Comparison of ENCODE assay signal across 8 cellular contexts in genomic region chr16:22008215-22009142, GRCh38. TPM values are rescaled to one million over a fixed set of nuclear protein-coding genes. Genes with fewer than 3 reads are reported as not detected.
DNase-seq lines count a peak whose midpoint lies in the region; ATAC-seq and TF ChIP-seq lines count a peak whose summit lies in the region.

No MANE protein-coding gene starts in this region.

- H3K27ac ChIP-seq in naive thymus-derived CD4-positive, alpha-beta T cell (ENCODE audit: low read depth, low read length), result peak overlapping the region; percentile 73
- no peak overlapping the region for H3K27ac ChIP-seq in urinary bladder (ENCODE audit: low read depth)

- peaks cover 0 to 8% (median 0%) of the 10 kb centered on the region in 3 experiments for H3K36me3 ChIP-seq in naive thymus-derived CD4-positive, alpha-beta T cell (ENCODE audit: control insufficient read depth in 2 of 3, insufficient read depth in 3 of 3, low read length in 3 of 3)
- H3K36me3 ChIP-seq in urinary bladder (ENCODE audit: insufficient read depth), result no peaks in the 10 kb centered on the region

- H3K27ac Mint-ChIP-seq in naive thymus-derived CD4-positive, alpha-beta T cell, result peak overlapping the region; percentile 35 to 91 (median 75)

- H3K4me3 ChIP-seq in GM12865 (ENCODE audit: low read depth, low read length), result peak overlapping the region; percentile 82
- H3K4me3 ChIP-seq in naive thymus-derived CD4-positive, alpha-beta T cell (ENCODE audit: low read length), result peak overlapping the region; percentile 60
- H3K4me3 ChIP-seq in urinary bladder (ENCODE audit: low read depth, low read length), result peak overlapping the region; percentile 100

- H3K27me3 ChIP-seq in naive thymus-derived CD4-positive, alpha-beta T cell (ENCODE audit: control insufficient read depth in 2 of 2, insufficient read depth in 2 of 2, low read length in 2 of 2), result no peaks in the 10 kb centered on the region

- peak overlapping the region; percentile 83 to 91 (median 88) for H3K4me3 Mint-ChIP-seq in naive thymus-derived CD4-positive, alpha-beta T cell

- H3K9me3 ChIP-seq in naive thymus-derived CD4-positive, alpha-beta T cell (ENCODE audit: control insufficient read depth in 2 of 3, low read length in 3 of 3), result no peaks in the 10 kb centered on the region

- peaks cover 0 to 8% (median 0%) of the 10 kb centered on the region in 5 donors for H3K27me3 Mint-ChIP-seq in naive thymus-derived CD4-positive, alpha-beta T cell

- H3K4me1 Mint-ChIP-seq in naive thymus-derived CD4-positive, alpha-beta T cell, result peaks cover 19 to 66% (median 59%) of the 10 kb centered on the region in 7 donors

- intact Hi-C loops in naive thymus-derived CD4-positive, alpha-beta T cell (cut with micrococcal nuclease), result no loop called here

- 1% methylated on average over 68 of the region's 70 CpGs for WGBS in urinary bladder

- POLR2A ChIA-PET in naive thymus-derived CD4-positive, alpha-beta T cell (lab: Charles Lee), result interaction anchor here (0.7 to 3.4 kb wide), 11 partner anchors 11 to 290 kb away, joined by 3 to 40 read pairs (median 4); partner anchors contain the start of gene POLR3E

- TF ChIP-seq CTCF in GM12865 (IDR thresholded peaks at IDR 0.05; ENCODE audit: insufficient read depth, low read depth, low read length, missing control alignments), result no peak

- ATAC-seq in HG02981 (IDR thresholded peaks at IDR 0.05; ENCODE audit: unreplicated experiment), result peak; percentile 20
- ATAC-seq in esophagus mucosa, result peak; percentile 21
- peak; percentile 33 for ATAC-seq in naive thymus-derived CD4-positive, alpha-beta T cell
- no peak for ATAC-seq in GM18873 (IDR thresholded peaks at IDR 0.05; ENCODE audit: low FRiP score, unreplicated experiment)

- H3K4me1 ChIP-seq in naive thymus-derived CD4-positive, alpha-beta T cell (ENCODE audit: control insufficient read depth in 2 of 2, insufficient read depth in 2 of 2, low read length in 2 of 2), result peaks cover 8 to 20% of the 10 kb centered on the region in 2 donors
- H3K4me1 ChIP-seq in urinary bladder (ENCODE audit: insufficient read depth), result no peaks in the 10 kb centered on the region

- CTCF ChIA-PET in naive thymus-derived CD4-positive, alpha-beta T cell (lab: Charles Lee), result interaction anchor here (0.5 to 5.8 kb wide), 5 partner anchors 8 to 1489 kb away, joined by 3 to 25 read pairs (median 5); no protein-coding TSS in a partner anchor

- DNase-seq in GM12865 (ENCODE audit: low read depth), result no peak
- peak; percentile 31 for DNase-seq in activated CD4-positive, alpha-beta T cell treated with anti-CD3 and anti-CD28 coated beads for 48 hours
- peak in 7 of 9 donors; percentile 4 to 45 (median 17) for DNase-seq in naive thymus-derived CD4-positive, alpha-beta T cell
- no peak for DNase-seq in occipital lobe (lab: John Stamatoyannopoulos, UW)

- H3K9me3 Mint-ChIP-seq in naive thymus-derived CD4-positive, alpha-beta T cell, result no peaks in the 10 kb centered on the region

- peaks cover 0 to 2% (median 0%) of the 10 kb centered on the region in 5 donors for H3K36me3 Mint-ChIP-seq in naive thymus-derived CD4-positive, alpha-beta T cell

RNA-seq across cellular contexts. Expression of gene MOSMO, which starts 0.6 kb away (rescaled TPM):
- total RNA-seq in esophagus mucosa (5.6 TPM), urinary bladder (33.2 TPM), occipital lobe (50.2 TPM)
- 10 to 100 TPM in 3 of 5 experiments, 1 to 10 TPM in 2; 8.5 to 24.0 (median 13.5) TPM for total RNA-seq in naive thymus-derived CD4-positive, alpha-beta T cell
- polyA plus RNA-seq in naive thymus-derived CD4-positive, alpha-beta T cell, result 1 to 10 TPM; 2.8 to 3.4 TPM
- 15.2 TPM for polyA plus RNA-seq in urinary bladder

RNA-seq across cellular contexts. Expression of gene PDZD9, which starts 7.6 kb away (rescaled TPM):
- total RNA-seq in esophagus mucosa (not detected), urinary bladder (not detected), occipital lobe (not detected)
- not detected for total RNA-seq in naive thymus-derived CD4-positive, alpha-beta T cell
- polyA plus RNA-seq in naive thymus-derived CD4-positive, alpha-beta T cell, result under 1 TPM in 1 of 2 donors, not detected in 1; 0.36 TPM
- polyA plus RNA-seq in urinary bladder, result 0.08 TPM

RNA-seq across cellular contexts. Expression of gene UQCRC2, which starts 55.3 kb away (rescaled TPM):
- total RNA-seq in esophagus mucosa, result 270 TPM
- 100 to 1,000 TPM; 158 to 227 (median 180) TPM for total RNA-seq in naive thymus-derived CD4-positive, alpha-beta T cell
- polyA plus RNA-seq in naive thymus-derived CD4-positive, alpha-beta T cell, result 100 to 1,000 TPM; 176 to 188 TPM
- 224 TPM for total RNA-seq in urinary bladder
- 205 TPM for polyA plus RNA-seq in urinary bladder
- 301 TPM for total RNA-seq in occipital lobe

Comparison
In these comparisons a context has a peak if more than half of its experiments do, and no peak if none do; other contexts are left out.
1. DNase-seq: peak in activated CD4-positive, alpha-beta T cell treated with anti-CD3 and anti-CD28 coated beads for 48 hours (single experiment) and naive thymus-derived CD4-positive, alpha-beta T cell (7 of 9); none in GM12865 (single experiment) and occipital lobe (single experiment).
2. Peak in every context shown above with its lines, with median percentiles within 50 percentile points of each other: H3K4me3 ChIP-seq.